9 cellular contexts compared by ENCODE assay signal in the genomic region with DNA sequence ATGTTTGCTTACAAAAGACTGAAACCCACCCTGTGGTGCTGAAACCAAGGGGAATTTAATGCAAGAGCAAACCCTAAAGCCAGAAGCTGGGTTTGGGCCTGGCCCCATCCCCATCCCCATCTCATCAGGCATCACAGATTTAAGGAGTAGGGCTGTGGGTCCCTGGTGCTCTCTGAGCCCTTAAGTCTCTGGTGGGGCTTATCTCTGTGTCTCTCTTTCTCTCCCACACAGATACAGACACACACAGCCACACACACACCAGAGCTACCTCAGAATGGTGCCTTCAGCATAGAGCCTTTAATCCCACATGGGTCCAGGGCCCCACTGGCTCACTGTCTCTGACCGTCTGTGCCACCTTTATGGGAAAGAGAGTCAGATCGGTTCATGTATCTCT.
DNase-seq lines count a peak whose midpoint lies in the region; TF ChIP-seq lines count a peak whose summit lies in the region.
"Had no signal": no experiment of that assay in that cellular context is flagged by ENCODE, and none has a peak within 500 bp of the region (broad histone marks: within the 10 kb centered on the region; RNA-seq: fewer than 3 reads in every experiment).

No MANE protein-coding gene starts in this region.

- H3K36me3 ChIP-seq in mucosa of rectum (ENCODE audit: control insufficient read depth in 2 of 2, insufficient read depth in 2 of 2, low read length in 2 of 2): no peaks in the 10 kb centered on the region
- no peaks in the 10 kb centered on the region for H3K36me3 ChIP-seq in testis (ENCODE audit: low read depth, missing control alignments)

- peak overlapping the region; percentile 79 for H3K27ac ChIP-seq in mucosa of rectum (ENCODE audit: low read depth in 2 of 2, low read length in 2 of 2)
- peak overlapping the region; percentile 40 to 81 for H3K27ac ChIP-seq in testis
- H3K27ac ChIP-seq: A549 had no signal

- TF ChIP-seq POLR2A in testis (IDR thresholded peaks at IDR 0.05): no peak

- H3K4me3 ChIP-seq in mucosa of rectum (ENCODE audit: low read length in 2 of 2) (peak overlapping the region in 1 of 2 donors; percentile 62), testis (no peak overlapping the region)
- H3K4me3 ChIP-seq: A549 had no signal

- peaks cover 58% of the 10 kb centered on the region for H3K4me1 Mint-ChIP-seq in activated CD4-positive, alpha-beta T cell treated with anti-CD3 and anti-CD28 coated beads, Interleukin-2, amount 10 ng/mL, durations not matched to agents 7 days and 5 days
- H3K4me1 Mint-ChIP-seq in activated T-helper 2 cell treated with anti-CD3 and anti-CD28 coated beads, Interferon-gamma antibody, Interleukin-2, Interleukin-4, amounts not matched to agents 10 μg/mL and 5 μg/mL and 100 μg/mL, durations not matched to agents 14 hours and 24 hours and 36 hours (ENCODE audit: low read depth): peaks cover 52% of the 10 kb centered on the region

- H3K4me3 Mint-ChIP-seq in activated CD4-positive, alpha-beta T cell treated with anti-CD3 and anti-CD28 coated beads, Interleukin-2, amount 10 ng/mL, durations not matched to agents 7 days and 5 days: peak overlapping the region; percentile 61
- peak overlapping the region; percentile 76 for H3K4me3 Mint-ChIP-seq in activated T-helper 2 cell treated with anti-CD3 and anti-CD28 coated beads, Interferon-gamma antibody, Interleukin-2, Interleukin-4, amounts not matched to agents 10 μg/mL and 5 μg/mL and 100 μg/mL, durations not matched to agents 14 hours and 24 hours and 36 hours (ENCODE audit: low read depth)

- no peak for DNase-seq in activated CD4-positive, alpha-beta T cell treated with anti-CD3 and anti-CD28 coated beads, Interleukin-2, amount 10 ng/mL, durations not matched to agents 7 days and 5 days
- DNase-seq in activated CD4-positive, alpha-beta T cell treated with anti-CD3 and anti-CD28 coated beads, Interleukin-2, amount 50 U/mL, for 4 hours: no peak
- no peak for DNase-seq in activated T-helper 2 cell treated with anti-CD3 and anti-CD28 coated beads, Interferon-gamma antibody, Interleukin-2, Interleukin-4, amounts not matched to agents 10 μg/mL and 5 μg/mL and 100 μg/mL, durations not matched to agents 14 hours and 24 hours and 36 hours (ENCODE audit: low spot score)
- no peak for DNase-seq in testis
- DNase-seq in NCI-H1436 treated with DMSO at 0.1 percent for 48 hours (lab: John Stamatoyannopoulos, UW): no peak
- no peak for DNase-seq in NCI-H510A (lab: John Stamatoyannopoulos, UW)
- DNase-seq in NCI-H146 treated with DMSO at 0.1 percent for 48 hours (lab: John Stamatoyannopoulos, UW; ENCODE audit: unreplicated experiment): no peak

- intact Hi-C loops in activated T-helper 2 cell treated with anti-CD3 and anti-CD28 coated beads, Interferon-gamma antibody, Interleukin-2, Interleukin-4, amounts not matched to agents 10 μg/mL and 5 μg/mL and 100 μg/mL, durations not matched to agents 14 hours and 24 hours and 36 hours (cut with micrococcal nuclease): loop anchor here (2.0 to 5.0 kb wide), 4 partner anchors 14 to 339 kb away; no protein-coding TSS in a partner anchor
- intact Hi-C loops in testis (cut with DNase I; ENCODE audit: low total_unique reads): no loop called here

- H3K36me3 Mint-ChIP-seq in activated CD4-positive, alpha-beta T cell treated with anti-CD3 and anti-CD28 coated beads, Interleukin-2, amount 10 ng/mL, durations not matched to agents 7 days and 5 days (ENCODE audit: low read depth): peaks cover 9% of the 10 kb centered on the region
- peaks cover 19% of the 10 kb centered on the region for H3K36me3 Mint-ChIP-seq in activated T-helper 2 cell treated with anti-CD3 and anti-CD28 coated beads, Interferon-gamma antibody, Interleukin-2, Interleukin-4, amounts not matched to agents 10 μg/mL and 5 μg/mL and 100 μg/mL, durations not matched to agents 14 hours and 24 hours and 36 hours (ENCODE audit: low read depth)

- CTCF ChIA-PET in activated CD4-positive, alpha-beta T cell treated with anti-CD3 and anti-CD28 coated beads, Interleukin-2, amount 10 ng/mL, durations not matched to agents 7 days and 5 days (lab: Charles Lee): interaction anchor here (0.9 to 2.1 kb wide), 7 partner anchors 9 to 339 kb away, joined by 3 to 4 read pairs (median 4); no protein-coding TSS in a partner anchor

- peak overlapping the region; percentile 94 for H3K27ac Mint-ChIP-seq in activated CD4-positive, alpha-beta T cell treated with anti-CD3 and anti-CD28 coated beads, Interleukin-2, amount 10 ng/mL, durations not matched to agents 7 days and 5 days
- peak overlapping the region; percentile 94 for H3K27ac Mint-ChIP-seq in activated T-helper 2 cell treated with anti-CD3 and anti-CD28 coated beads, Interferon-gamma antibody, Interleukin-2, Interleukin-4, amounts not matched to agents 10 μg/mL and 5 μg/mL and 100 μg/mL, durations not matched to agents 14 hours and 24 hours and 36 hours

- no peaks in the 10 kb centered on the region for H3K9me3 Mint-ChIP-seq in activated CD4-positive, alpha-beta T cell treated with anti-CD3 and anti-CD28 coated beads, Interleukin-2, amount 10 ng/mL, durations not matched to agents 7 days and 5 days
- no peaks in the 10 kb centered on the region for H3K9me3 Mint-ChIP-seq in activated T-helper 2 cell treated with anti-CD3 and anti-CD28 coated beads, Interferon-gamma antibody, Interleukin-2, Interleukin-4, amounts not matched to agents 10 μg/mL and 5 μg/mL and 100 μg/mL, durations not matched to agents 14 hours and 24 hours and 36 hours

- peaks cover 2 to 3% of the 10 kb centered on the region in 2 donors for H3K4me1 ChIP-seq in mucosa of rectum (ENCODE audit: control insufficient read depth in 2 of 2, insufficient read depth in 2 of 2, low read length in 2 of 2)
- peaks cover 7% of the 10 kb centered on the region for H3K4me1 ChIP-seq in testis
- H3K4me1 ChIP-seq: A549 had no signal

- H3K27me3 Mint-ChIP-seq in activated CD4-positive, alpha-beta T cell treated with anti-CD3 and anti-CD28 coated beads, Interleukin-2, amount 10 ng/mL, durations not matched to agents 7 days and 5 days: no peaks in the 10 kb centered on the region
- H3K27me3 Mint-ChIP-seq in activated T-helper 2 cell treated with anti-CD3 and anti-CD28 coated beads, Interferon-gamma antibody, Interleukin-2, Interleukin-4, amounts not matched to agents 10 μg/mL and 5 μg/mL and 100 μg/mL, durations not matched to agents 14 hours and 24 hours and 36 hours (ENCODE audit: low read depth): no peaks in the 10 kb centered on the region

- H3K27me3 ChIP-seq in mucosa of rectum (ENCODE audit: control insufficient read depth in 2 of 2, insufficient read depth in 2 of 2, low read length in 2 of 2) (no peaks in the 10 kb centered on the region), testis (no peaks in the 10 kb centered on the region)

- POLR2A ChIA-PET in activated CD4-positive, alpha-beta T cell treated with anti-CD3 and anti-CD28 coated beads, Interleukin-2, amount 10 ng/mL, durations not matched to agents 7 days and 5 days (lab: Charles Lee): no interaction called here

- peak overlapping the region; percentile 48 to 59 for H3K9ac ChIP-seq in mucosa of rectum (ENCODE audit: low read depth in 1 of 2, low read length in 2 of 2)

- WGBS in testis, 2 donors: 81 to 95% methylated on average over 2 of the region's 2 CpGs

- no peak for TF ChIP-seq CTCF in testis (IDR thresholded peaks at IDR 0.05)

- H3K9me3 ChIP-seq in mucosa of rectum (ENCODE audit: control insufficient read depth in 2 of 2, low read length in 2 of 2) (no peaks in the 10 kb centered on the region), testis (no peaks in the 10 kb centered on the region)
- H3K9me3 ChIP-seq: A549 had no signal
